ENCODE assay signal across 14 cellular contexts in the genomic region with DNA sequence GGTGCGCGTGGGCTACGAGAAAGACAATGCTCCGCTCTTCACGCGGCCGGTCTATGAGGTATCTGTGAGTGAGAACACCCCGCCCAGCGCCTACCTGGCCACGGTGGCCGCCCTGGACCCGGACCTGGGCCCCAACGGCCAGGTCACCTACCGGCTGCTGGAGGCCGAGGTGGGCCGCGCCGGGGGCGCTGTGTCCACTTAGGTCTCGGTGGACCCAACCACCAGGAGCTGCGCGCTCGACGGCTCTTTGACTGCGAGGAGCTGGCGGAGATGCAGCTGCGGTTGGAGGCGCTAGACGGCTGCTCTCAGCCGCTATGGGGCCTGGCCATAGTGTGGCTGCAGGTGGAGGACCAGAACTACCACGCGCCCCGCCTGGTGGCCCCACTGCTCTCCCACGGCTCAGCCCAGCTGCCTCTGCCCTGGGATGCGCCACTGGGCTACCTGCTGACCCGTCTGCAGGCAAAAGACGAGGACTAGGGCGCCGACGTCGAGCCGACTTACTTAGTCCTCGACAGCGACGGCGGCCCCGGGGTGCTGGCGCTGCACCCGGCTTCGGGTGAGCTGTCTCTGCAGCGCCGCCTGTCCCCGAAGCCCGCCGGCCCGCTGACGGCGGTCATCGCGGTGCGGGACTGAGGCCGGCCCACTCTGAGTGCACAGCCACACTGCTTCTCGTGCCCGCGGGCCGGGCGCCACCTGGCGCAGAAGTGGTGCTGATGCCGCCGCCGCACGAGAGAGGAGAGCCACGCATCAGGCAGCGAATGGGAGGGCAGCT.
DNase-seq lines count a peak whose midpoint lies in the region; ATAC-seq and TF ChIP-seq lines count a peak whose summit lies in the region.
"Had no signal": no experiment of that assay in that cellular context is flagged by ENCODE, and none has a peak within 500 bp of the region (broad histone marks: within the 10 kb centered on the region; RNA-seq: fewer than 3 reads in every experiment).

No MANE protein-coding gene starts in this region.

- H3K36me3 Mint-ChIP-seq in endothelial cell (ENCODE audit: low read depth, unreplicated experiment): no peaks in the 10 kb centered on the region
- H3K36me3 Mint-ChIP-seq: activated naive CD8-positive, alpha-beta T cell; IgD-negative memory B cell; memory B cell had no signal

- no peaks in the 10 kb centered on the region; the same call in 1 of the 2 replicates for H3K4me1 ChIP-seq in HUES6 (ENCODE audit: control insufficient read depth, insufficient read depth, low read length)

- CTCF ChIA-PET in BJ (lab: Yijun Ruan, JAX): interaction anchor here (0.9 to 2.4 kb wide), 10 partner anchors 9 to 591 kb away, joined by 3 to 9 read pairs (median 4); partner anchors contain the start of gene PCDH8

- no peak for DNase-seq in BJ (ENCODE audit: low read depth)
- peak; percentile 10 for DNase-seq in endothelial cell (ENCODE audit: low spot score)
- DNase-seq in mucosa of gallbladder (ENCODE audit: low spot score): peak; percentile 16
- DNase-seq in activated naive CD4-positive, alpha-beta T cell (lab: John Stamatoyannopoulos, UW): no peak
- no peak for DNase-seq in OCI-M1 (lab: John Stamatoyannopoulos, UW)
- no peak for DNase-seq in NCI-H748 treated with DMSO at 0.1 percent for 48 hours (lab: John Stamatoyannopoulos, UW)
- DNase-seq: DMS79 treated with DMSO at 0.1 percent for 48 hours; stimulated activated naive CD4-positive, alpha-beta T cell had no signal

- no peaks in the 10 kb centered on the region for H3K4me1 Mint-ChIP-seq in endothelial cell (ENCODE audit: unreplicated experiment)
- H3K4me1 Mint-ChIP-seq: IgD-negative memory B cell, memory B cell had no signal

- TF ChIP-seq CTCF in BJ (IDR thresholded peaks at IDR 0.05; ENCODE audit: insufficient read depth, low read depth, low read length): peak; percentile 47
- TF ChIP-seq CTCF in endothelial cell (IDR thresholded peaks at IDR 0.05; ENCODE audit: unreplicated experiment): peak; percentile 49

- H3K36me3 ChIP-seq in BJ (ENCODE audit: control insufficient read depth, insufficient read depth, low read length): no peaks in the 10 kb centered on the region
- H3K36me3 ChIP-seq in HUES6 (ENCODE audit: control insufficient read depth, insufficient read depth, low read length): no peaks in the 10 kb centered on the region
- H3K36me3 ChIP-seq: esophagus muscularis mucosa had no signal

- H3K4me3 ChIP-seq in BJ (ENCODE audit: low read depth, low read length) (no peak overlapping the region), HUES6 (ENCODE audit: low read depth, low read length) (peak overlapping the region; percentile 48)
- H3K4me3 ChIP-seq: esophagus muscularis mucosa had no signal

- no peak overlapping the region for H3K27ac Mint-ChIP-seq in endothelial cell (ENCODE audit: unreplicated experiment)
- H3K27ac Mint-ChIP-seq: activated naive CD8-positive, alpha-beta T cell; IgD-negative memory B cell; memory B cell had no signal

- H3K9me3 ChIP-seq in HUES6 (ENCODE audit: control insufficient read depth, insufficient read depth, low read depth, low read length): no peaks in the 10 kb centered on the region
- H3K9me3 ChIP-seq: esophagus muscularis mucosa had no signal

- H3K4me3 Mint-ChIP-seq in endothelial cell (ENCODE audit: unreplicated experiment): no peak overlapping the region
- H3K4me3 Mint-ChIP-seq: activated naive CD8-positive, alpha-beta T cell; IgD-negative memory B cell; memory B cell had no signal

- POLR2A ChIA-PET in BJ (lab: Charles Lee): no interaction called here

- H3K27me3 ChIP-seq in BJ (ENCODE audit: control insufficient read depth, insufficient read depth, low read length): no peaks in the 10 kb centered on the region
- H3K27me3 ChIP-seq in HUES6 (ENCODE audit: control insufficient read depth, insufficient read depth, low read length): peaks cover 39% of the 10 kb centered on the region

- no peak for ATAC-seq in GM21447 (IDR thresholded peaks at IDR 0.05; ENCODE audit: unreplicated experiment)

- no peak overlapping the region for H3K27ac ChIP-seq in HUES6 (ENCODE audit: low read depth, low read length)
- H3K27ac ChIP-seq: esophagus muscularis mucosa had no signal

- no peaks in the 10 kb centered on the region for H3K9me3 Mint-ChIP-seq in endothelial cell (ENCODE audit: unreplicated experiment)
- H3K9me3 Mint-ChIP-seq: IgD-negative memory B cell had no signal

- H3K27me3 Mint-ChIP-seq in endothelial cell (ENCODE audit: unreplicated experiment): peaks cover 14% of the 10 kb centered on the region

- no peak overlapping the region for H3K9ac ChIP-seq in HUES6 (ENCODE audit: low read length)

Comparison
In these comparisons a context has a peak if more than half of its experiments do, and no peak if none do; other contexts are left out.
1. DNase-seq: peak in endothelial cell (single experiment) and mucosa of gallbladder (single experiment); none in BJ (single experiment), activated naive CD4-positive, alpha-beta T cell (0 of 4), OCI-M1 (single experiment) and NCI-H748 treated with DMSO at 0.1 percent for 48 hours (single experiment).